In the genomic region with DNA sequence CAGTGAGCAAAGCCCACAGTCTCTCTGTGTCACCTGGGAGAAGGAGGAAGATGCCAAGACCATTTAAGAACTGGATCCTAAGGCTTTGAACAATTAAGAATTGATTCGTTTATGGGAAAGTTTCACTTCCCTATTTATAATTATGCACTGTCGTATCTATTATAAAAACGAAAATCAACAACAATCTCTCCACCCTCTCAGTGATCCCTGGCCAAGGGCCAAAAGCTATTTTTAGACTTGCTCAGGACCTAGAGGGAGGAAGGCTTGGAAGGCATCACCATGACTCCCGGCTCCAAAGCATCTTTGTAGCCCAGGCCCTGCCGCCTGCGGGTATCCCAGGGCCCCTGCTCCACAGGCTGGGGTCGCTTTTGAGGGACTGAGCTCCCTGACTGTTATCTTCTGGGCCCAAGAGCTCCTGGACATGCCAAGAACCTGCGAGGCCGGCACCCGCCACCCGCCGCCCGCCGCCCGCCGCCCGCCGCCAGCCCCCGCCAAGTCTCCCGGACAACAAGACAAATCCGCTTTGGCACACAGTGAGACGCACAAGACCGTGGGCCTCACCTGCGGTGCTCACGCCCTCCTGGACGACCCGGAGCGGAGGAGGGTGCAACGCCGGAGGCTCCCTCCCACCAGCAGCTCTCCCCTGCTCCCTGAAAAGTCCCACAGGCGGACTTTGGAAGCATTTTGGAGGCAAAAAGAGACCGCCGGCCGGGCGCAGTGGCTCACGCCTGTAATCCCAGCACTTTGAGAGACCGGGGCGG, we compare ENCODE assay signal across 8 cellular contexts. TPM values are rescaled to one million over a fixed set of nuclear protein-coding genes. Genes with fewer than 3 reads are reported as not detected.
A peak's percentile ranks its signal among the peaks of the same experiment; 100 is the strongest.
DNase-seq lines count a peak whose midpoint lies in the region; ATAC-seq and TF ChIP-seq lines count a peak whose summit lies in the region.

No MANE protein-coding gene starts in this region.

- TF ChIP-seq CTCF in VCaP (conservative IDR thresholded peaks at IDR 0.05) (no peak), gastroesophageal sphincter (IDR thresholded peaks at IDR 0.05) (no peak), parathyroid adenoma (IDR thresholded peaks at IDR 0.05) (no peak)

- peak overlapping the region; percentile 34 to 66 (median 50); a peak in 15 of 20 replicates for H3K4me3 ChIP-seq in BLaER1 treated with 17β-estradiol and CSF1 and Interleukin-3, amounts not matched to agents 10 nM and 100 nM
- H3K4me3 ChIP-seq in HUES6 (ENCODE audit: low read depth, low read length) (peak overlapping the region; percentile 88), gastroesophageal sphincter (peak overlapping the region; percentile 49 to 66), parathyroid adenoma (ENCODE audit: low read depth, low read length) (peak overlapping the region; percentile 59)

- TF ChIP-seq EP300 in gastroesophageal sphincter (IDR thresholded peaks at IDR 0.05): no peak

- peaks cover 5 to 20% (median 15%) of the 10 kb centered on the region in 10 experiments; a peak in 17 of 20 replicates for H3K4me1 ChIP-seq in BLaER1 treated with 17β-estradiol and CSF1 and Interleukin-3, amounts not matched to agents 10 nM and 100 nM
- peaks cover 5% of the 10 kb centered on the region; the same call in 1 of the 2 replicates for H3K4me1 ChIP-seq in HUES6 (ENCODE audit: control insufficient read depth, insufficient read depth, low read length)
- peaks cover 0 to 23% (median 6%) of the 10 kb centered on the region in 3 donors for H3K4me1 ChIP-seq in gastroesophageal sphincter
- peaks cover 4% of the 10 kb centered on the region for H3K4me1 ChIP-seq in parathyroid adenoma

- WGBS in gastroesophageal sphincter (ENCODE audit: low coverage in 1 of 2), 2 donors: 7 to 18% methylated on average over 4 to 5 of the region's 38 CpGs

- H3K27me3 ChIP-seq in BLaER1 treated with 17β-estradiol and CSF1 and Interleukin-3, amounts not matched to agents 10 nM and 100 nM: peaks cover 27 to 35% (median 29%) of the 10 kb centered on the region in 11 experiments
- H3K27me3 ChIP-seq in HUES6 (ENCODE audit: control insufficient read depth, insufficient read depth, low read length) (peaks cover 21% of the 10 kb centered on the region), gastroesophageal sphincter (peaks cover 60% of the 10 kb centered on the region), parathyroid adenoma (ENCODE audit: control insufficient read depth, insufficient read depth, low read length) (no peaks in the 10 kb centered on the region)

- no peak for TF ChIP-seq POLR2A in gastroesophageal sphincter (IDR thresholded peaks at IDR 0.05)

- no peaks in the 10 kb centered on the region for H3K9me3 ChIP-seq in BLaER1 treated with 17β-estradiol and CSF1 and Interleukin-3, amounts not matched to agents 10 nM and 100 nM (replicated peaks in 1 of 11)
- H3K9me3 ChIP-seq in HUES6 (ENCODE audit: control insufficient read depth, insufficient read depth, low read depth, low read length) (no peaks in the 10 kb centered on the region), gastroesophageal sphincter (no peaks in the 10 kb centered on the region), parathyroid adenoma (ENCODE audit: control insufficient read depth, low read length) (no peaks in the 10 kb centered on the region)

- H3K9ac ChIP-seq in BLaER1 treated with 17β-estradiol and CSF1 and Interleukin-3, amounts not matched to agents 10 nM and 100 nM: peak overlapping the region in 1 of 11 experiments; percentile 29; a peak in 1 of 22 replicates
- H3K9ac ChIP-seq in HUES6 (ENCODE audit: low read length) (peak overlapping the region; percentile 73), parathyroid adenoma (no peak overlapping the region)

- H3K36me3 ChIP-seq in BLaER1 treated with 17β-estradiol and CSF1 and Interleukin-3, amounts not matched to agents 10 nM and 100 nM: no peaks in the 10 kb centered on the region
- H3K36me3 ChIP-seq in HUES6 (ENCODE audit: control insufficient read depth, insufficient read depth, low read length) (no peaks in the 10 kb centered on the region), gastroesophageal sphincter (no peaks in the 10 kb centered on the region), parathyroid adenoma (ENCODE audit: control insufficient read depth, insufficient read depth, low read length) (no peaks in the 10 kb centered on the region)

- H3K4me2 ChIP-seq in BLaER1 treated with 17β-estradiol and CSF1 and Interleukin-3, amounts not matched to agents 10 nM and 100 nM: peak overlapping the region; percentile 56 to 84 (median 75)
- peak overlapping the region; percentile 82 for H3K4me2 ChIP-seq in parathyroid adenoma (ENCODE audit: low read length)

- no peak overlapping the region for H3K27ac ChIP-seq in BLaER1 treated with 17β-estradiol and CSF1 and Interleukin-3, amounts not matched to agents 10 nM and 100 nM
- H3K27ac ChIP-seq in HUES6 (ENCODE audit: low read depth, low read length) (no peak overlapping the region), VCaP (peak overlapping the region; percentile 90), gastroesophageal sphincter (no peak overlapping the region), parathyroid adenoma (peak overlapping the region; percentile 10)

- peaks cover 0 to 18% (median 4%) of the 10 kb centered on the region in 11 experiments; a peak in 9 of 22 replicates for H4K20me1 ChIP-seq in BLaER1 treated with 17β-estradiol and CSF1 and Interleukin-3, amounts not matched to agents 10 nM and 100 nM

- H3K79me2 ChIP-seq in parathyroid adenoma: peaks cover 2% of the 10 kb centered on the region

- no peak for DNase-seq in stimulated activated CD4-positive, alpha-beta T cell treated with anti-CD3 and anti-CD28 coated beads, Interleukin-4, amount 100 ng/mL, for 4 hours

- ATAC-seq in gastroesophageal sphincter (no peak), HG03378 (IDR thresholded peaks at IDR 0.05; ENCODE audit: unreplicated experiment) (no peak), HG02885 (IDR thresholded peaks at IDR 0.05; ENCODE audit: poor library complexity, unreplicated experiment) (no peak)

- H2AFZ ChIP-seq in parathyroid adenoma: peak overlapping the region; percentile 43

RNA-seq across cellular contexts. Expression of gene RHPN2, which starts 1.2 kb away (rescaled TPM):
- 1 to 10 TPM; 1.4 to 4.7 (median 2.1) TPM for total RNA-seq in gastroesophageal sphincter

RNA-seq across cellular contexts. Expression of gene GPATCH1, which starts 17.4 kb away (rescaled TPM):
- total RNA-seq in gastroesophageal sphincter: 10 to 100 TPM in 1 of 4 donors, 1 to 10 TPM in 3; 6.2 to 10.4 (median 6.8) TPM

Comparison
In these comparisons a context has a peak if more than half of its experiments do, and no peak if none do; other contexts are left out.
1. H3K27ac ChIP-seq: peak in VCaP (single experiment) and parathyroid adenoma (single experiment); none in BLaER1 treated with 17β-estradiol and CSF1 and Interleukin-3, amounts not matched to agents 10 nM and 100 nM (0 of 11), HUES6 (single experiment) and gastroesophageal sphincter (0 of 4).
2. Peak in every context shown above with its lines, with median percentiles within 50 percentile points of each other: H3K4me3 ChIP-seq.